Comparison of ENCODE assay signal across 1 cellular context in the genomic region with DNA sequence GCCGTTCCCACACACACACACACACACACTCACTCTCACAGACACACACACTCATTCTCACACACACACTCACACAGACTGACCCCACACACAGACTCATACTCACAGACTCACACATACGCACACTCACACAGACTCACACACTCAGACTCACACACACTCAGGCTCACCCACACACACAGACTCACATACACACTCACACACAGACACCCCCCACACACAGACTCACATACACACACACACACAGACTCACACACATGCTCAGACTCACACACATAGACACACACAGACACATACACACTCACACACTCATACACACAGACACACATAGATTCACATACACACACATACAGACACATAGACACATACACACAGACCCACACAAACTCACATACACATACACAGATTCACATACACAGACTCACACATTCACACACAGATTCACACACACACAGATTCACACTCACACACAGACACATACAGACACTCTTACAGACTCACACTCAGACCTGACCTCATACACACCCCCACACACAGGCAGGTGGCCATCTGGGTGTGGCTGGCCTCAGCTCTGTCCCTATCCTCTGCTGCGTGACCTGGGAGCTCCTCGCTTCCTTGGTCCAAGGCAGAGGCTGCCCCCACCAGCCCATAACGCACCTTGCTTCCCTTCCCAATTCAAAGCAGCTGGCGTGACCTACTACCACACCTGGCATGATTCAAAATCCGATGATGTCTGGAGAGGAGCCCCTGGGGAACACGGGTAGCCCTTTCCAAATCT.
TF ChIP-seq lines count a peak whose summit lies in the region.

No MANE protein-coding gene starts in this region.

TF ChIP-seq in H1, 55 proteins besides CTCF, POLR2A, EP300 and RAD21:
- no peak for TF ChIP-seq JUND (IDR thresholded peaks at IDR 0.05; ENCODE audit: low read length)
- no peak for TF ChIP-seq CHD1 (IDR thresholded peaks at IDR 0.05; ENCODE audit: low read depth, low read length)
- no peak for TF ChIP-seq CHD2 (IDR thresholded peaks at IDR 0.05; ENCODE audit: low read length)
- no peak for TF ChIP-seq SAP30 (IDR thresholded peaks at IDR 0.05; ENCODE audit: insufficient read depth, insufficient replicate concordance, low read length)
- no peak for TF ChIP-seq CEBPB (IDR thresholded peaks at IDR 0.05; ENCODE audit: low read depth, low read length)
- no peak for TF ChIP-seq POLR2AphosphoS5 (IDR thresholded peaks at IDR 0.05; ENCODE audit: low read depth, low read length)
- TF ChIP-seq NANOG (IDR thresholded peaks at IDR 0.05; ENCODE audit: insufficient read depth, low read depth, low read length, poor library complexity, severe bottlenecking) = no peak
- no peak for TF ChIP-seq MAFK (IDR thresholded peaks at IDR 0.05; ENCODE audit: low read depth, low read length)
- TF ChIP-seq RBBP5 (IDR thresholded peaks at IDR 0.05; ENCODE audit: borderline replicate concordance, low read depth, low read length) = no peak
